Comparison of ENCODE assay signal across 12 cellular contexts in genomic region chr18:11323359-11323819, GRCh38.
DNase-seq lines count a peak whose midpoint lies in the region; ATAC-seq, FAIRE-seq and TF ChIP-seq lines count a peak whose summit lies in the region.
"Had no signal": no experiment of that assay in that cellular context is flagged by ENCODE, and none has a peak within 500 bp of the region (broad histone marks: within the 10 kb centered on the region; RNA-seq: fewer than 3 reads in every experiment).

No MANE protein-coding gene starts in this region.

- H2AFZ ChIP-seq in H1 (ENCODE audit: low read length) (0 out of 2 replicates have a peak overlapping the region, but pooled peaks have one; percentile 11), osteoblast (ENCODE audit: low read length) (peak overlapping the region; percentile 70)

- POLR2A ChIA-PET in H1 (lab: Charles Lee; ENCODE audit: partially characterized antibody), result no interaction called here

- H2AK5ac ChIP-seq in H1 (ENCODE audit: low read depth, low read length), result no peak overlapping the region

- TF ChIP-seq CTCF in H1 (IDR thresholded peaks at IDR 0.05; ENCODE audit: control extremely low read depth in 1 of 3, insufficient read depth in 1 of 3, low read depth in 1 of 3, low read length in 3 of 3), result no peak
- TF ChIP-seq CTCF in osteoblast (IDR thresholded peaks at IDR 0.05; ENCODE audit: extremely low read depth, low read depth, low read length), result no peak
- no peak for TF ChIP-seq CTCF in suprapubic skin (IDR thresholded peaks at IDR 0.05)

- no peak for TF ChIP-seq POLR2A in H1 (IDR thresholded peaks at IDR 0.05; ENCODE audit: control extremely low read depth in 1 of 2, low read depth in 2 of 2, low read length in 2 of 2)
- no peak for TF ChIP-seq POLR2A in suprapubic skin (IDR thresholded peaks at IDR 0.05)

- H2BK12ac ChIP-seq in H1 (ENCODE audit: low read depth, low read length), result no peak overlapping the region

- H3K4me1 ChIP-seq in H1 (replicated peaks in 1 of 4; ENCODE audit: control insufficient read depth in 3 of 4, insufficient read depth in 4 of 4, low read length in 3 of 4) (no peaks in the 10 kb centered on the region), osteoblast (ENCODE audit: insufficient read depth, low read length) (peaks cover 68% of the 10 kb centered on the region), suprapubic skin (no peaks in the 10 kb centered on the region)
- H3K4me1 ChIP-seq: spleen had no signal

- no peak overlapping the region for H3K23ac ChIP-seq in H1 (ENCODE audit: insufficient read length)

- H3K14ac ChIP-seq in H1 (ENCODE audit: insufficient read length), result no peak overlapping the region

- WGBS in H1 (ENCODE audit: extremely low coverage in 1 of 2, insufficient coverage in 1 of 2, insufficient read length in 1 of 2, insufficient replicate concordance in 2 of 2, low coverage in 1 of 2, low lambda C conversion rate in 2 of 2, missing lambda C conversion rate in 1 of 2), 2 experiments, result 92% methylated on average over 11 of the region's 11 CpGs; no CpG with 5 or more reads in 1 of the 2 experiments
- 27% methylated on average over 11 of the region's 11 CpGs for WGBS in suprapubic skin

- H3K27me3 ChIP-seq in MG63 (no peaks in the 10 kb centered on the region), H1 (replicated peaks in 1 of 4; ENCODE audit: control insufficient read depth in 3 of 4, extremely low read depth in 1 of 4, insufficient read depth in 3 of 4, low read length in 3 of 4) (no peaks in the 10 kb centered on the region), osteoblast (ENCODE audit: insufficient read depth, low read length) (no peaks in the 10 kb centered on the region), suprapubic skin (no peaks in the 10 kb centered on the region)
- H3K27me3 ChIP-seq: spleen had no signal

- CTCF ChIA-PET in H1 (lab: Charles Lee; ENCODE audit: partially characterized antibody), result interaction anchor here (0.6 to 2.4 kb wide), 4 partner anchors 13 to 230 kb away, joined by 3 to 6 read pairs (median 6); no protein-coding TSS in a partner anchor

- H3K27ac ChIP-seq in H1 (ENCODE audit: low read depth, low read length) (no peak overlapping the region), osteoblast (ENCODE audit: low read depth, low read length) (peak overlapping the region; percentile 99), suprapubic skin (no peak overlapping the region)
- H3K27ac ChIP-seq: spleen had no signal

- no peak overlapping the region for H3K18ac ChIP-seq in H1 (ENCODE audit: extremely low read depth, low read length)

- H2BK15ac ChIP-seq in H1 (ENCODE audit: low read length), result no peak overlapping the region

- H3K9me3 ChIP-seq in MG63 (no peaks in the 10 kb centered on the region), H1 (ENCODE audit: insufficient read depth in 2 of 2, low read depth in 1 of 2, low read length in 1 of 2) (no peaks in the 10 kb centered on the region), osteoblast (ENCODE audit: low read depth, low read length) (no peaks in the 10 kb centered on the region), suprapubic skin (no peaks in the 10 kb centered on the region)
- H3K9me3 ChIP-seq: spleen had no signal

- no peak overlapping the region for H3K56ac ChIP-seq in H1 (replicated peaks; ENCODE audit: insufficient read length, low read depth, low read length)

- H4K5ac ChIP-seq in H1 (ENCODE audit: insufficient read length, low read depth, low read length), result no peak overlapping the region

- no peak for TF ChIP-seq EP300 in H1 (IDR thresholded peaks at IDR 0.05; ENCODE audit: borderline replicate concordance in 1 of 2, low read depth in 2 of 2, low read length in 2 of 2)
- no peak for TF ChIP-seq EP300 in suprapubic skin (IDR thresholded peaks at IDR 0.05)

- no peak for FAIRE-seq in H1 (lab: Jason Lieb, UNC)

- H3K79me2 ChIP-seq in H1 (ENCODE audit: control insufficient read depth in 1 of 2, insufficient read depth in 2 of 2, low read length in 2 of 2) (no peaks in the 10 kb centered on the region), osteoblast (ENCODE audit: insufficient read depth, low read length) (no peaks in the 10 kb centered on the region)

- no peak overlapping the region for H4K8ac ChIP-seq in H1 (ENCODE audit: extremely low read depth, insufficient read depth, low read length)

- no peak overlapping the region for H2BK20ac ChIP-seq in H1 (ENCODE audit: low read length)

- TF ChIP-seq RAD21 in H1 (IDR thresholded peaks at IDR 0.05 in 1 of 2, conservative IDR thresholded peaks at IDR 0.05 in 1 of 2; ENCODE audit: low read depth in 2 of 2, low read length in 2 of 2), result no peak

- H4K20me1 ChIP-seq in H1 (replicated peaks in 1 of 2; ENCODE audit: control insufficient read depth in 1 of 2, insufficient read depth in 2 of 2, low read length in 2 of 2) (no peaks in the 10 kb centered on the region), osteoblast (ENCODE audit: insufficient read depth, low read length) (no peaks in the 10 kb centered on the region)

- no peak overlapping the region for H3K4me3 ChIP-seq in MG63
- no peak overlapping the region for H3K4me3 ChIP-seq in H1 (ENCODE audit: extremely low read depth in 1 of 4, insufficient read depth in 2 of 4, low read depth in 3 of 4, low read length in 4 of 4)
- H3K4me3 ChIP-seq in osteoblast (ENCODE audit: insufficient read depth, low read length), result no peak overlapping the region
- no peak overlapping the region for H3K4me3 ChIP-seq in suprapubic skin
- H3K4me3 ChIP-seq: spleen had no signal

- H2BK120ac ChIP-seq in H1 (replicated peaks; ENCODE audit: low read depth, low read length), result no peak overlapping the region

- H3K36me3 ChIP-seq in MG63 (no peaks in the 10 kb centered on the region), H1 (ENCODE audit: control insufficient read depth in 2 of 4, insufficient read depth in 4 of 4, low read length in 3 of 4) (no peaks in the 10 kb centered on the region), osteoblast (ENCODE audit: insufficient read depth, low read length) (no peaks in the 10 kb centered on the region), suprapubic skin (no peaks in the 10 kb centered on the region)
- H3K36me3 ChIP-seq: spleen had no signal

- DNase-seq in ELR (ENCODE audit: low read depth) (peak; percentile 94), MG63 (peak; percentile 84), H1 (ENCODE audit: low read depth in 1 of 2, low spot score in 2 of 2) (no peak), osteoblast (ENCODE audit: insufficient read length, low spot score, missing footprints) (no peak), NCI-H2196 (lab: John Stamatoyannopoulos, UW; ENCODE audit: unreplicated experiment) (no peak), suprapubic skin (ENCODE audit: low spot score in 2 of 2) (no peak), epidermal melanocyte (ENCODE audit: insufficient read length, low spot score) (no peak)
- DNase-seq: DND-41, NCI-H1092, spleen, T-helper 17 cell had no signal

- H3K79me1 ChIP-seq in H1 (ENCODE audit: low read depth, low read length), result no peaks in the 10 kb centered on the region

- no peak overlapping the region for H4K91ac ChIP-seq in H1 (replicated peaks; ENCODE audit: insufficient read length, low read length)

- H2BK5ac ChIP-seq in H1 (ENCODE audit: low read depth, low read length), result no peak overlapping the region

- ATAC-seq in GM21786 (IDR thresholded peaks at IDR 0.05; ENCODE audit: unreplicated experiment), result no peak
- ATAC-seq: T-helper 17 cell had no signal

- no peaks in the 10 kb centered on the region for H3K23me2 ChIP-seq in H1 (ENCODE audit: low read depth, low read length)

- H3K4ac ChIP-seq in H1 (replicated peaks; ENCODE audit: insufficient read length, low read depth, low read length), result no peak overlapping the region

- H3K9ac ChIP-seq in H1 (replicated peaks in 1 of 4; ENCODE audit: extremely low read depth in 1 of 4, low read depth in 3 of 4, low read length in 3 of 4), result no peak overlapping the region

- H3K4me2 ChIP-seq in H1 (ENCODE audit: insufficient read depth in 1 of 2, low read depth in 2 of 2, low read length in 2 of 2) (no peak overlapping the region), osteoblast (ENCODE audit: insufficient read depth, low read length) (no peak overlapping the region)

TF ChIP-seq in H1, 55 proteins besides CTCF, POLR2A, EP300 and RAD21:
- TF ChIP-seq POU5F1 (IDR thresholded peaks at IDR 0.05; ENCODE audit: low read depth, low read length) (no peak), TAF1 (IDR thresholded peaks at IDR 0.05; ENCODE audit: low read depth, low read length) (no peak), CHD1 (IDR thresholded peaks at IDR 0.05; ENCODE audit: low read depth, low read length) (no peak), BACH1 (IDR thresholded peaks at IDR 0.05; ENCODE audit: low read length) (no peak)
- TF ChIP-seq, protein P1, sequence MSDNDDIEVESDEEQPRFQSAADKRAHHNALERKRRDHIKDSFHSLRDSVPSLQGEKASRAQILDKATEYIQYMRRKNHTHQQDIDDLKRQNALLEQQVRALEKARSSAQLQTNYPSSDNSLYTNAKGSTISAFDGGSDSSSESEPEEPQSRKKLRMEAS (IDR thresholded peaks at IDR 0.05), result no peak

Comparison
In these comparisons a context has a peak if more than half of its experiments do, and no peak if none do; other contexts are left out.
1. DNase-seq: peak in ELR (single experiment) and MG63 (single experiment); none in H1 (0 of 2), osteoblast (single experiment), NCI-H2196 (single experiment), suprapubic skin (0 of 2) and epidermal melanocyte (single experiment).